In genomic region chr6:11093591-11094410, GRCh38 we compare ENCODE assay signal across 8 cellular contexts. TPM values are rescaled to one million over a fixed set of nuclear protein-coding genes. Genes with fewer than 3 reads are reported as not detected.
DNase-seq lines count a peak whose midpoint lies in the region; ATAC-seq, FAIRE-seq and TF ChIP-seq lines count a peak whose summit lies in the region.

Gene SMIM13, plus strand, starts transcription at chr6:11093834. Its CDS starts 480 bp downstream, at chr6:11094314.

- no peaks in the 10 kb centered on the region for H3K27me3 Mint-ChIP-seq in T-cell

- 0 to 1% (median 0%) methylated on average over 65 to 94 of the region's 94 CpGs for WGBS in adipose tissue, 3 donors
- 0% methylated on average over 6 to 31 of the region's 94 CpGs for WGBS in upper lobe of left lung, 2 donors

- peaks cover 30 to 35% (median 33%) of the 10 kb centered on the region in 3 donors for H3K4me1 Mint-ChIP-seq in T-cell

- no peaks in the 10 kb centered on the region for H3K9me3 Mint-ChIP-seq in T-cell

- H3K27me3 ChIP-seq in upper lobe of left lung: no peaks in the 10 kb centered on the region

- peak within 1 kb of the TSS; percentile 62 to 89 (median 78) for H3K4me3 ChIP-seq in upper lobe of left lung

- H3K4me1 ChIP-seq in upper lobe of left lung: peaks cover 14 to 28% (median 17%) of the 10 kb centered on the region in 4 donors

- H3K9me3 ChIP-seq in upper lobe of left lung: no peaks in the 10 kb centered on the region

- peak; percentile 90 for DNase-seq in GM12892 (ENCODE audit: insufficient read length)
- DNase-seq in NCI-H1436 treated with DMSO at 0.1 percent for 48 hours (lab: John Stamatoyannopoulos, UW): peak; percentile 88
- peak; percentile 87 to 97 (median 94) for DNase-seq in T-cell
- DNase-seq in cardiac septum (ENCODE audit: low spot score): peak; percentile 99
- DNase-seq in pons (ENCODE audit: low spot score): peak; percentile 98
- peak; percentile 97 to 99 for DNase-seq in upper lobe of left lung

- H3K27ac Mint-ChIP-seq in T-cell: peak within 1 kb of the TSS; percentile 97 to 99

- no peaks in the 10 kb centered on the region for H3K36me3 ChIP-seq in upper lobe of left lung

- no peak for TF ChIP-seq EP300 in upper lobe of left lung (IDR thresholded peaks at IDR 0.05)

- peak; percentile 80 to 92 (median 91) for TF ChIP-seq CTCF in upper lobe of left lung (IDR thresholded peaks at IDR 0.05)

- peak; percentile 93 for FAIRE-seq in GM12892 (lab: Jason Lieb, UNC)

- CTCF ChIA-PET in T-cell (lab: Charles Lee): interaction anchor here in 1 of 2 donors (1.0 kb wide), 1 partner anchor 105 kb away, joined by 3 read pairs; no protein-coding TSS in a partner anchor

- TF ChIP-seq POLR2A in GM12892 (IDR thresholded peaks at IDR 0.05; ENCODE audit: low read depth, low read length) (peak; percentile 75; the same call in 1 of the 2 replicates), upper lobe of left lung (IDR thresholded peaks at IDR 0.05) (peak in 3 of 4 donors; percentile 56 to 83 (median 60))

- intact Hi-C loops in cardiac septum (cut with DNase I): no loop called here

- peak within 1 kb of the TSS; percentile 96 to 98 (median 96) for H3K4me3 Mint-ChIP-seq in T-cell

- peak; percentile 90 for ATAC-seq in HG02852 (IDR thresholded peaks at IDR 0.05; ENCODE audit: unreplicated experiment)
- ATAC-seq in T-cell (replicated peaks in 1 of 4): peak; percentile 93 to 96 (median 94)
- peak; percentile 99 for ATAC-seq in upper lobe of left lung (ENCODE audit: low FRiP score in 2 of 2)

- POLR2A ChIA-PET in T-cell (lab: Charles Lee): interaction anchor here in 1 of 2 donors (0.5 to 1.1 kb wide), 2 partner anchors 139 to 306 kb away, joined by 5 to 13 read pairs; partner anchors contain the start of gene NEDD9

- H3K36me3 Mint-ChIP-seq in T-cell: peaks cover 3% of the 10 kb centered on the region

- H3K27ac ChIP-seq in adipose tissue (ENCODE audit: low read depth, low read length): peak within 1 kb of the TSS; percentile 98
- peak within 1 kb of the TSS; percentile 93 to 96 (median 94) for H3K27ac ChIP-seq in upper lobe of left lung

RNA-seq across cellular contexts. Expression of gene SMIM13, which starts in this region (rescaled TPM):
- polyA plus RNA-seq in GM12892 (2012; ENCODE audit: missing spikeins): 4.0 TPM
- total RNA-seq in T-cell (1 to 10 TPM; 3.6 to 8.0 (median 5.3) TPM), cardiac septum (12.6 TPM), upper lobe of left lung (1 to 10 TPM; 1.0 to 9.6 (median 6.3) TPM)
- 1 to 10 TPM; 1.8 to 3.7 (median 3.3) TPM for polyA plus RNA-seq in adipose tissue

Comparison
In these comparisons a context has a peak if more than half of its experiments do, and no peak if none do; other contexts are left out.
1. Peak in every context shown above with its lines: DNase-seq, ATAC-seq, H3K4me3 ChIP-seq and H3K27ac ChIP-seq.